9 cellular contexts compared by ENCODE assay signal in genomic region chr1:100834779-100835645, GRCh38.
DNase-seq lines count a peak whose midpoint lies in the region; ATAC-seq and TF ChIP-seq lines count a peak whose summit lies in the region.
"Had no signal": no experiment of that assay in that cellular context is flagged by ENCODE, and none has a peak within 500 bp of the region (broad histone marks: within the 10 kb centered on the region; RNA-seq: fewer than 3 reads in every experiment).

No MANE protein-coding gene starts in this region.

- ATAC-seq in GM19463 (IDR thresholded peaks at IDR 0.05; ENCODE audit: unreplicated experiment) (no peak), GM21786 (IDR thresholded peaks at IDR 0.05; ENCODE audit: unreplicated experiment) (no peak)

- TF ChIP-seq CTCF in HFF-Myc (IDR thresholded peaks at IDR 0.05; ENCODE audit: low read depth, low read length, missing control alignments): peak; percentile 60

- no peak overlapping the region for H3K4me3 ChIP-seq in HFF-Myc (replicated peaks; ENCODE audit: low read depth, low read length)

- DNase-seq in SIG-M5 treated with dmso at 0.1 percent for 504 hours (lab: John Stamatoyannopoulos, UW; ENCODE audit: unreplicated experiment) (peak; percentile 4), SIG-M5 (lab: John Stamatoyannopoulos, UW) (no peak), HFF-Myc (ENCODE audit: extremely low read depth, low read depth) (peak; percentile 21), RPMI8226 (peak; percentile 7), islet precursor cell (peak; percentile 55), HuH-7.5 (ENCODE audit: low spot score) (no peak)
- DNase-seq: activated T-cell treated with anti-CD3 and anti-CD28 coated beads, Interleukin-2, amount 50 U/mL, for 4 hours had no signal

Comparison
In these comparisons a context has a peak if more than half of its experiments do, and no peak if none do; other contexts are left out.
1. DNase-seq: peak in SIG-M5 treated with dmso at 0.1 percent for 504 hours (single experiment), HFF-Myc (single experiment), RPMI8226 (single experiment) and islet precursor cell (single experiment); none in SIG-M5 (single experiment) and HuH-7.5 (single experiment).